In the genomic region with DNA sequence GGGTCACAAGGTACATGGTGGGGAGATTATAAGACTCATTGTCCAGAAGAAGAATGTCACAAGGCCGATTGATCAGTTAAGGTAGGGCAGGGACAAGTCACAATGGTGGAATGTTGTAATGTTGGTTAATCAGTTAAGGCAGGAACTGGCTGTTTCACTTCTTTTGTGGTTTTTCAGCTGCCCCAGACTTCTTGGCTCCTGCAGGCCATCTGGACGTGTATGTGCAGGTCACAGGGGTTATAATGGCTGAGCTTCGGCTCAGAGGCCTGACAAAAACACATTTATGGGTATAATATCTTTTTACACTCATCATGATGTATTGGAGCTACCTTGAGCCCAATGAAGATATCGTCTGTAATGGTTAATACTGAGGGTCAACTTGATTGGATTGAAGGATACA, we compare ENCODE assay signal across 5 cellular contexts. TPM values are rescaled to one million over a fixed set of nuclear protein-coding genes. Genes with fewer than 3 reads are reported as not detected.
"Had no signal": no experiment of that assay in that cellular context is flagged by ENCODE, and none has a peak within 500 bp of the region (broad histone marks: within the 10 kb centered on the region; RNA-seq: fewer than 3 reads in every experiment).

No MANE protein-coding gene starts in this region.

RNA-seq across cellular contexts. Expression of a gene that starts 8.1 kb away (rescaled TPM):
- total RNA-seq: kidney epithelial cell, neural crest cell, T-helper 17 cell had no signal
- polyA plus RNA-seq: aorta; naive thymus-derived CD4-positive, alpha-beta T cell had no signal

RNA-seq across cellular contexts. Expression of a gene that starts 45.1 kb away (rescaled TPM):
- polyA plus RNA-seq: naive thymus-derived CD4-positive, alpha-beta T cell had no signal
